ENCODE assay signal across 8 cellular contexts in genomic region chr17:75011788-75012319, GRCh38. TPM values are rescaled to one million over a fixed set of nuclear protein-coding genes. Genes with fewer than 3 reads are reported as not detected.
A peak's percentile ranks its signal among the peaks of the same experiment; 100 is the strongest.
DNase-seq lines count a peak whose midpoint lies in the region; ATAC-seq and TF ChIP-seq lines count a peak whose summit lies in the region.

No MANE protein-coding gene starts in this region.

- 39 to 54% (median 45%) methylated on average over 11 of the region's 11 CpGs for WGBS in adrenal gland, 4 donors

- peaks cover 9% of the 10 kb centered on the region for H3K79me2 ChIP-seq in parathyroid adenoma

- no peak overlapping the region for H3K9ac ChIP-seq in parathyroid adenoma

- H3K27ac ChIP-seq in adrenal gland (peak overlapping the region; percentile 11 to 83 (median 52)), left ventricle myocardium inferior (replicated peaks) (peak overlapping the region; percentile 95), parathyroid adenoma (peak overlapping the region; percentile 72)

- H3K4me1 ChIP-seq in adrenal gland (replicated peaks in 1 of 2) (peaks cover 0 to 20% of the 10 kb centered on the region in 2 donors), left ventricle myocardium inferior (peaks cover 34% of the 10 kb centered on the region), parathyroid adenoma (peaks cover 6% of the 10 kb centered on the region)

- H3K4me2 ChIP-seq in parathyroid adenoma (ENCODE audit: low read length), result peak overlapping the region; percentile 93

- DNase-seq in DMS 273 (lab: John Stamatoyannopoulos, UW; ENCODE audit: unreplicated experiment) (peak; percentile 95), NB4 (ENCODE audit: low read depth) (no peak), adrenal gland (peak in 5 of 7 donors; percentile 39 to 87 (median 49)), left ventricle myocardium inferior (peak; percentile 61), DMS114 treated with DMSO at 0.1 percent for 48 hours (lab: John Stamatoyannopoulos, UW; ENCODE audit: unreplicated experiment) (no peak), RPMI8226 (no peak)

- intact Hi-C loops in adrenal gland (cut with DNase I), result no loop called here
- intact Hi-C loops in left ventricle myocardium inferior (cut with micrococcal nuclease), result no loop called here

- no peak for ATAC-seq in GM18517 (IDR thresholded peaks at IDR 0.05; ENCODE audit: unreplicated experiment)

- TF ChIP-seq POLR2A in NB4 (IDR thresholded peaks at IDR 0.05; ENCODE audit: extremely low read depth, insufficient read length) (no peak), adrenal gland (IDR thresholded peaks at IDR 0.05) (no peak)

- H3K36me3 ChIP-seq in adrenal gland (replicated peaks in 1 of 2) (no peaks in the 10 kb centered on the region), left ventricle myocardium inferior (no peaks in the 10 kb centered on the region), parathyroid adenoma (ENCODE audit: control insufficient read depth, insufficient read depth, low read length) (no peaks in the 10 kb centered on the region)

- TF ChIP-seq CTCF in NB4 (IDR thresholded peaks at IDR 0.05; ENCODE audit: low read depth, low read length) (no peak), adrenal gland (IDR thresholded peaks at IDR 0.05) (no peak), left ventricle myocardium inferior (IDR thresholded peaks at IDR 0.05; ENCODE audit: borderline replicate concordance) (no peak), parathyroid adenoma (IDR thresholded peaks at IDR 0.05) (no peak)

- no peaks in the 10 kb centered on the region for H3K9me3 ChIP-seq in adrenal gland (replicated peaks in 1 of 3)
- no peaks in the 10 kb centered on the region for H3K9me3 ChIP-seq in left ventricle myocardium inferior (replicated peaks)
- no peaks in the 10 kb centered on the region for H3K9me3 ChIP-seq in parathyroid adenoma (ENCODE audit: control insufficient read depth, low read length)

- H3K27me3 ChIP-seq in adrenal gland, result no peaks in the 10 kb centered on the region
- no peaks in the 10 kb centered on the region for H3K27me3 ChIP-seq in left ventricle myocardium inferior (ENCODE audit: low read depth)
- no peaks in the 10 kb centered on the region for H3K27me3 ChIP-seq in parathyroid adenoma (ENCODE audit: control insufficient read depth, insufficient read depth, low read length)

- H3K4me3 ChIP-seq in NB4 (ENCODE audit: low read depth, low read length) (peak overlapping the region; percentile 92), adrenal gland (peak overlapping the region in 2 of 4 donors; percentile 49 to 52), left ventricle myocardium inferior (peak overlapping the region; percentile 87), parathyroid adenoma (ENCODE audit: low read depth, low read length) (peak overlapping the region; percentile 83)

- H2AFZ ChIP-seq in parathyroid adenoma, result peak overlapping the region; percentile 94

RNA-seq across cellular contexts. Expression of gene MRPL58, which starts 0.6 kb away (rescaled TPM):
- total RNA-seq in adrenal gland (100 to 1,000 TPM in 1 of 8 donors, 10 to 100 TPM in 7; 38.7 to 120 (median 52.3) TPM), left ventricle myocardium inferior (50.6 TPM)
- 10 to 100 TPM; 46.7 to 88.8 (median 57.6) TPM for polyA plus RNA-seq in adrenal gland

RNA-seq across cellular contexts. Expression of gene CDR2L, which starts 24.4 kb away (rescaled TPM):
- total RNA-seq in adrenal gland (10 to 100 TPM in 6 of 8 donors, 1 to 10 TPM in 2; 7.7 to 17.9 (median 12.3) TPM), left ventricle myocardium inferior (17.4 TPM)
- 1 to 10 TPM; 3.7 to 5.6 (median 4.1) TPM for polyA plus RNA-seq in adrenal gland

RNA-seq across cellular contexts. Expression of gene ATP5PD, which starts 34.9 kb away (rescaled TPM):
- total RNA-seq in adrenal gland (100 to 1,000 TPM; 215 to 452 (median 276) TPM), left ventricle myocardium inferior (809 TPM)
- polyA plus RNA-seq in adrenal gland, result 100 to 1,000 TPM; 393 to 826 (median 646) TPM

RNA-seq across cellular contexts. Expression of gene KCTD2, which starts 35.2 kb away (rescaled TPM):
- total RNA-seq in adrenal gland, result 10 to 100 TPM; 38.2 to 49.2 (median 41.8) TPM
- polyA plus RNA-seq in adrenal gland, result 10 to 100 TPM; 20.6 to 52.4 (median 24.3) TPM
- 23.1 TPM for total RNA-seq in left ventricle myocardium inferior

RNA-seq across cellular contexts. Expression of gene HID1, which starts 39.3 kb away (rescaled TPM):
- total RNA-seq in adrenal gland (10 to 100 TPM in 3 of 8 donors, 1 to 10 TPM in 5; 2.8 to 15.1 (median 8.3) TPM), left ventricle myocardium inferior (7.2 TPM)
- polyA plus RNA-seq in adrenal gland, result 10 to 100 TPM in 2 of 3 donors, 1 to 10 TPM in 1; 5.4 to 42.6 (median 19.2) TPM

Comparison
In these comparisons a context has a peak if more than half of its experiments do, and no peak if none do; other contexts are left out.
1. DNase-seq: peak in DMS 273 (single experiment), adrenal gland (5 of 7) and left ventricle myocardium inferior (single experiment); none in NB4 (single experiment), DMS114 treated with DMSO at 0.1 percent for 48 hours (single experiment) and RPMI8226 (single experiment).
2. Peak in every context shown above with its lines, with median percentiles within 50 percentile points of each other: H3K27ac ChIP-seq.